ENCODE assay signal across 1 cellular context in genomic region chr7:100852048-100852872, GRCh38.
TF ChIP-seq lines count a peak whose summit lies in the region.

A gene with protein sequence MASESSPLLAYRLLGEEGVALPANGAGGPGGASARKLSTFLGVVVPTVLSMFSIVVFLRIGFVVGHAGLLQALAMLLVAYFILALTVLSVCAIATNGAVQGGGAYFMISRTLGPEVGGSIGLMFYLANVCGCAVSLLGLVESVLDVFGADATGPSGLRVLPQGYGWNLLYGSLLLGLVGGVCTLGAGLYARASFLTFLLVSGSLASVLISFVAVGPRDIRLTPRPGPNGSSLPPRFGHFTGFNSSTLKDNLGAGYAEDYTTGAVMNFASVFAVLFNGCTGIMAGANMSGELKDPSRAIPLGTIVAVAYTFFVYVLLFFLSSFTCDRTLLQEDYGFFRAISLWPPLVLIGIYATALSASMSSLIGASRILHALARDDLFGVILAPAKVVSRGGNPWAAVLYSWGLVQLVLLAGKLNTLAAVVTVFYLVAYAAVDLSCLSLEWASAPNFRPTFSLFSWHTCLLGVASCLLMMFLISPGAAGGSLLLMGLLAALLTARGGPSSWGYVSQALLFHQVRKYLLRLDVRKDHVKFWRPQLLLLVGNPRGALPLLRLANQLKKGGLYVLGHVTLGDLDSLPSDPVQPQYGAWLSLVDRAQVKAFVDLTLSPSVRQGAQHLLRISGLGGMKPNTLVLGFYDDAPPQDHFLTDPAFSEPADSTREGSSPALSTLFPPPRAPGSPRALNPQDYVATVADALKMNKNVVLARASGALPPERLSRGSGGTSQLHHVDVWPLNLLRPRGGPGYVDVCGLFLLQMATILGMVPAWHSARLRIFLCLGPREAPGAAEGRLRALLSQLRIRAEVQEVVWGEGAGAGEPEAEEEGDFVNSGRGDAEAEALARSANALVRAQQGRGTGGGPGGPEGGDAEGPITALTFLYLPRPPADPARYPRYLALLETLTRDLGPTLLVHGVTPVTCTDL (plus strand): TSS chr7:100852713. CDS start chr7:100854198, 1,485 bp downstream.

TF ChIP-seq in HEK293, 187 proteins besides CTCF, POLR2A, EP300 and RAD21 (continued from another document):
- TF ChIP-seq ZNF398 (tag by site-specific recombination; IDR thresholded peaks at IDR 0.05) = peak; percentile 70
- no peak for TF ChIP-seq ZNF558 (tag by site-specific recombination; IDR thresholded peaks at IDR 0.05)
- no peak for TF ChIP-seq ZNF510 (tag by site-specific recombination; IDR thresholded peaks at IDR 0.05; ENCODE audit: insufficient replicate concordance)
- TF ChIP-seq SP2 (tag by site-specific recombination; IDR thresholded peaks at IDR 0.05) = peak; percentile 88
- TF ChIP-seq WT1 (tag by site-specific recombination; IDR thresholded peaks at IDR 0.05) = peak; percentile 58
- TF ChIP-seq ZNF223 (tag by site-specific recombination; IDR thresholded peaks at IDR 0.05) = no peak
- TF ChIP-seq ZNF837 (tag by site-specific recombination; IDR thresholded peaks at IDR 0.05) = no peak
- TF ChIP-seq, protein P1, sequence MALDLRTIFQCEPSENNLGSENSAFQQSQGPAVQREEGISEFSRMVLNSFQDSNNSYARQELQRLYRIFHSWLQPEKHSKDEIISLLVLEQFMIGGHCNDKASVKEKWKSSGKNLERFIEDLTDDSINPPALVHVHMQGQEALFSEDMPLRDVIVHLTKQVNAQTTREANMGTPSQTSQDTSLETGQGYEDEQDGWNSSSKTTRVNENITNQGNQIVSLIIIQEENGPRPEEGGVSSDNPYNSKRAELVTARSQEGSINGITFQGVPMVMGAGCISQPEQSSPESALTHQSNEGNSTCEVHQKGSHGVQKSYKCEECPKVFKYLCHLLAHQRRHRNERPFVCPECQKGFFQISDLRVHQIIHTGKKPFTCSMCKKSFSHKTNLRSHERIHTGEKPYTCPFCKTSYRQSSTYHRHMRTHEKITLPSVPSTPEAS (tag by site-specific recombination; IDR thresholded peaks at IDR 0.05) = no peak
- TF ChIP-seq ZNF624 (tag by site-specific recombination; IDR thresholded peaks at IDR 0.05) = no peak
- TF ChIP-seq KLF7 (tag by site-specific recombination; IDR thresholded peaks at IDR 0.05; ENCODE audit: borderline replicate concordance) = peak; percentile 79
- TF ChIP-seq ZNF394 (tag by site-specific recombination; IDR thresholded peaks at IDR 0.05; ENCODE audit: borderline replicate concordance) = peak; percentile 98; the same call in 1 of the 2 replicates
- no peak for TF ChIP-seq ZNF133 (tag by site-specific recombination; IDR thresholded peaks at IDR 0.05)
- TF ChIP-seq OVOL3 (tag by site-specific recombination; IDR thresholded peaks at IDR 0.05) = 0 out of 2 replicates have a peak, but pooled peaks have one; percentile 20
- TF ChIP-seq ZSCAN16 (tag by site-specific recombination; IDR thresholded peaks at IDR 0.05) = 0 out of 2 replicates have a peak, but pooled peaks have one; percentile 27
- no peak for TF ChIP-seq ELK4 (IDR thresholded peaks at IDR 0.05; ENCODE audit: borderline replicate concordance, low read depth, low read length)
- TF ChIP-seq ZNF707 (tag by site-specific recombination; IDR thresholded peaks at IDR 0.05) = no peak
- TF ChIP-seq ZXDB (tag by site-specific recombination; IDR thresholded peaks at IDR 0.05) = peak; percentile 66
- no peak for TF ChIP-seq ZNF792 (tag by site-specific recombination; IDR thresholded peaks at IDR 0.05)
- no peak for TF ChIP-seq ZNF302 (tag by site-specific recombination; IDR thresholded peaks at IDR 0.05; ENCODE audit: low read depth)
- TF ChIP-seq ZSCAN23 (tag by site-specific recombination; IDR thresholded peaks at IDR 0.05) = peak; percentile 39; the same call in 1 of the 2 replicates
- TF ChIP-seq ZBTB20 (tag by site-specific recombination; IDR thresholded peaks at IDR 0.05) = peak; percentile 47; the same call in 1 of the 2 replicates
- TF ChIP-seq ZNF366 (tag by site-specific recombination; conservative IDR thresholded peaks at IDR 0.05) = no peak
- TF ChIP-seq ZNF529 (tag by site-specific recombination; IDR thresholded peaks at IDR 0.05; ENCODE audit: insufficient replicate concordance) = no peak
- TF ChIP-seq GLI4 (tag by site-specific recombination; IDR thresholded peaks at IDR 0.05) = 0 out of 2 replicates have a peak, but pooled peaks have one; percentile 23
- peak; percentile 83 for TF ChIP-seq ZNF600 (tag by site-specific recombination; IDR thresholded peaks at IDR 0.05)
- TF ChIP-seq ZNF560 (tag by site-specific recombination; IDR thresholded peaks at IDR 0.05; ENCODE audit: borderline replicate concordance) = no peak
- TF ChIP-seq ZNF362 (tag by site-specific recombination; IDR thresholded peaks at IDR 0.05) = no peak
